In genomic region chr2:46875962-46876689, GRCh38 we compare ENCODE assay signal across 1 cellular context.
TF ChIP-seq lines count a peak whose summit lies in the region.

No MANE protein-coding gene starts in this region.

TF ChIP-seq in liver, 16 proteins besides CTCF, POLR2A, EP300 and RAD21:
- TF ChIP-seq YY1 (IDR thresholded peaks at IDR 0.05) = peak; percentile 25
TF ChIP-seq in liver: peak in this region for 1; not testable (repeated sequence) for 15.
